In the genomic region with DNA sequence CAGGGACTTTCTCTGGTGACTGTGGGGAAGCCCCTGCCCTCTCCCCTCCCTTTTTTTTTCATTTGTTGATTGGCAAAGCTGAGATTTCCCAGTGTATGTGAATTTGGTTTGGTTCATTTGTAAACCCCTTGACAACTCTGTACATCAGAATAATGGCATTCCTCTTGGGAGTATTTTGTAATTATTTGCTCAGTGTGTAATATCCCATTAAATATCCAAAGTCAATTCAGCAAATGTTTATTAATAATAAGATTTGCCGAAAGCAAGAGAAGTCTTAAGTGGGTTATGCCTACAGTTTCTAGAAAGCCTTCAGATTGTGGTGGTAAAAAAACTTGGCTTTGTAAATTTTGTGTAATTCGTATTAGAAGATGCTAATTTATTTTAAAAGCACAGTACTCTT, we compare ENCODE assay signal across 23 cellular contexts. TPM values are rescaled to one million over a fixed set of nuclear protein-coding genes. Genes with fewer than 3 reads are reported as not detected.
A peak's percentile ranks its signal among the peaks of the same experiment; 100 is the strongest.
DNase-seq lines count a peak whose midpoint lies in the region; ATAC-seq, FAIRE-seq and TF ChIP-seq lines count a peak whose summit lies in the region.
"Had no signal": no experiment of that assay in that cellular context is flagged by ENCODE, and none has a peak within 500 bp of the region (broad histone marks: within the 10 kb centered on the region; RNA-seq: fewer than 3 reads in every experiment).

No MANE protein-coding gene starts in this region.

- H3K27me3 ChIP-seq in Karpas-422 (ENCODE audit: low read length): no peaks in the 10 kb centered on the region
- H3K27me3 ChIP-seq: BLaER1 treated with 17β-estradiol and CSF1 and Interleukin-3, amounts not matched to agents 10 nM and 100 nM had no signal

- no peak overlapping the region for H3K4me3 Mint-ChIP-seq in nephron progenitor cell
- H3K4me3 Mint-ChIP-seq: CD4-positive, alpha-beta T cell; T-cell had no signal

- H3K9ac ChIP-seq in Karpas-422 (ENCODE audit: low read length): no peak overlapping the region
- H3K9ac ChIP-seq: BLaER1 treated with 17β-estradiol and CSF1 and Interleukin-3, amounts not matched to agents 10 nM and 100 nM had no signal

- H3K36me3 Mint-ChIP-seq in nephron progenitor cell (ENCODE audit: low read depth): no peaks in the 10 kb centered on the region
- H3K36me3 Mint-ChIP-seq: T-cell had no signal

- no peak for FAIRE-seq in A549 (lab: Jason Lieb, UNC)
- FAIRE-seq: A204.1, G401.6 had no signal

- peaks cover 71% of the 10 kb centered on the region for H3K4me1 Mint-ChIP-seq in nephron progenitor cell

- 10% methylated on average over 2 of the region's 2 CpGs for WGBS in A549 (ENCODE audit: missing lambda C conversion rate)

- no peaks in the 10 kb centered on the region for H3K36me3 ChIP-seq in Karpas-422 (ENCODE audit: insufficient read depth, low read length)
- H3K36me3 ChIP-seq: HAP-1 had no signal

- no peak for DNase-seq in A549 (ENCODE audit: low read depth in 1 of 2, low spot score in 1 of 2)
- peak; percentile 9 for DNase-seq in Karpas-422
- no peak for DNase-seq in nephron progenitor cell
- DNase-seq in RKO (ENCODE audit: low spot score): no peak
- DNase-seq: AML-193; CD4-positive, alpha-beta T cell; COR-L47; GOT3; NCI-H146; NCI-H1930; NCI-H2107; NCI-H446; NCI-H524 treated with DMSO at 0.1 percent for 48 hours; SHP77; T-cell had no signal

- no peak for TF ChIP-seq POLR2A in A549 (IDR thresholded peaks at IDR 0.05; ENCODE audit: low read length)

- TF ChIP-seq CTCF in A549 (IDR thresholded peaks at IDR 0.05) (no peak), VCaP (conservative IDR thresholded peaks at IDR 0.05) (no peak), nephron progenitor cell (IDR thresholded peaks at IDR 0.05) (no peak)

- H3K9me3 Mint-ChIP-seq in nephron progenitor cell: no peaks in the 10 kb centered on the region
- H3K9me3 Mint-ChIP-seq: CD4-positive, alpha-beta T cell; T-cell had no signal

- H3K9me2 ChIP-seq in Karpas-422 (replicated peaks; ENCODE audit: insufficient read depth, low read length): no peaks in the 10 kb centered on the region

- H3K9me3 ChIP-seq in A549 (no peaks in the 10 kb centered on the region), Karpas-422 (ENCODE audit: low read length) (no peaks in the 10 kb centered on the region)
- H3K9me3 ChIP-seq: BLaER1 treated with 17β-estradiol and CSF1 and Interleukin-3, amounts not matched to agents 10 nM and 100 nM; HAP-1 had no signal

- no peaks in the 10 kb centered on the region for H4K20me1 ChIP-seq in Karpas-422 (ENCODE audit: insufficient read depth, low read depth, low read length)

- H3K4me1 ChIP-seq in A549 (peaks cover 65% of the 10 kb centered on the region), Karpas-422 (ENCODE audit: low read length) (no peaks in the 10 kb centered on the region)

- no peaks in the 10 kb centered on the region for H3K27me3 Mint-ChIP-seq in nephron progenitor cell (ENCODE audit: low read depth, poor library complexity)

- H3K79me2 ChIP-seq in Karpas-422 (ENCODE audit: low read length): no peaks in the 10 kb centered on the region

- no peak for ATAC-seq in A549
- no peak for ATAC-seq in GM18520 (IDR thresholded peaks at IDR 0.05; ENCODE audit: unreplicated experiment)
- no peak for ATAC-seq in HG02678 (IDR thresholded peaks at IDR 0.05; ENCODE audit: unreplicated experiment)
- no peak for ATAC-seq in HG03342 (IDR thresholded peaks at IDR 0.05; ENCODE audit: unreplicated experiment)
- ATAC-seq: T-cell had no signal

- H3K27ac ChIP-seq in A549 (peak overlapping the region; percentile 40 to 51; a peak in 4 of 6 replicates), Karpas-422 (ENCODE audit: low read length) (no peak overlapping the region), VCaP (peak overlapping the region; percentile 53)
- H3K27ac ChIP-seq: BLaER1 treated with 17β-estradiol and CSF1 and Interleukin-3, amounts not matched to agents 10 nM and 100 nM had no signal

- TF ChIP-seq RAD21 in A549 (conservative IDR thresholded peaks at IDR 0.05 in 1 of 2, IDR thresholded peaks at IDR 0.05 in 1 of 2): no peak

- no peak overlapping the region for H2AFZ ChIP-seq in Karpas-422 (ENCODE audit: low read length)

- H3K27ac Mint-ChIP-seq in nephron progenitor cell: peak overlapping the region; percentile 43
- H3K27ac Mint-ChIP-seq: CD4-positive, alpha-beta T cell; T-cell had no signal

- CTCF ChIA-PET in A549 (lab: Yijun Ruan, JAX): no interaction called here

- no peak for TF ChIP-seq EP300 in A549 (IDR thresholded peaks at IDR 0.05)

- H3K4me3 ChIP-seq in A549 (no peak overlapping the region), Karpas-422 (ENCODE audit: low read length) (no peak overlapping the region)
- H3K4me3 ChIP-seq: BLaER1 treated with 17β-estradiol and CSF1 and Interleukin-3, amounts not matched to agents 10 nM and 100 nM; HAP-1 had no signal

- POLR2A ChIA-PET in A549 (lab: Yijun Ruan, JAX): no interaction called here

- H3K4me2 ChIP-seq in A549: peak overlapping the region; percentile 62
- H3K4me2 ChIP-seq in Karpas-422 (ENCODE audit: low read depth, low read length, poor library complexity, severe bottlenecking): no peak overlapping the region
- H3K4me2 ChIP-seq: BLaER1 treated with 17β-estradiol and CSF1 and Interleukin-3, amounts not matched to agents 10 nM and 100 nM had no signal

TF ChIP-seq in A549, 52 proteins besides CTCF, POLR2A, EP300 and RAD21:
- TF ChIP-seq MAFK (IDR thresholded peaks at IDR 0.05; ENCODE audit: partially characterized antibody): no peak

RNA-seq across cellular contexts. Expression of a gene that starts 28.3 kb away (rescaled TPM):
- 46.3 and 49.1 TPM in 2 replicates for polyA plus RNA-seq in A549 (2011; rRNA removed)
- polyA plus RNA-seq in A549 (2012; cell fraction: cytosol; rRNA removed): 11.2 and 13.8 TPM in 2 replicates
- polyA plus RNA-seq in A549 (2012; cell fraction: nucleus; rRNA removed): 11.4 and 19.0 TPM in 2 replicates
- polyA plus RNA-seq in A549 (2017; fragmentation: RNase III; extraction: RNeasy Plus Mini Kit Qiagen cat#74134 plus additional on column Dnase treatment): 16.9 to 20.5 TPM (median 18.5 TPM) in 3 replicates
- polyA minus RNA-seq in A549 (2011; rRNA and poly(A)+ RNA removed): 25.2 and 33.0 TPM in 2 replicates
- not detected in 2 replicates for total RNA-seq in Karpas-422 (2014; rRNA removed; shearing (Covaris generic); ENCODE audit: low replicate concordance)
